ENCODE assay signal across 1 cellular context in the genomic region with DNA sequence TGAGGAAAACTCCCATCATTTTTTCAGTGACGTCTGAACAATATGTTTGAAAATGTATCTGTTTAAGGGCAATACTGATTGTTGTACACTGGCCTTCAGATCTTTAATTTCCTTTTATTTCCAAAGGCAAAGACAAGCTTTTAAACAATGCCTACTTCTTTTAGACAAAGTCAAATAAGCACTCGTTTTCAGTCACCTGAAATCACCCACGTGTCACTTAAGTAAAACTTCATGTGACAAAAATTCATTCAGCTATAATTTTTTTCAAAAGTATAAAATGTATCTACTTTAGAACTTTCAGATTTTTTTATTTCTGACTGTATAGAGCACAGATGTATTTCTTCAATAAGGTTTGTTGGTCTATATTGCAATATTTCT.
TF ChIP-seq lines count a peak whose summit lies in the region.

No MANE protein-coding gene starts in this region.

TF ChIP-seq in H1, 55 proteins besides CTCF, POLR2A, EP300 and RAD21 (continued from another document):
- no peak for TF ChIP-seq RFX5 (IDR thresholded peaks at IDR 0.05; ENCODE audit: borderline replicate concordance, low read depth, low read length)
- no peak for TF ChIP-seq BCL11A (IDR thresholded peaks at IDR 0.05; ENCODE audit: low read depth in 2 of 2, low read length in 2 of 2)
- no peak for TF ChIP-seq SP2 (IDR thresholded peaks at IDR 0.05; ENCODE audit: low read length)
- TF ChIP-seq PHF8 (conservative IDR thresholded peaks at IDR 0.05; ENCODE audit: low read depth, low read length): no peak
